ENCODE assay signal across 11 cellular contexts in the genomic region with DNA sequence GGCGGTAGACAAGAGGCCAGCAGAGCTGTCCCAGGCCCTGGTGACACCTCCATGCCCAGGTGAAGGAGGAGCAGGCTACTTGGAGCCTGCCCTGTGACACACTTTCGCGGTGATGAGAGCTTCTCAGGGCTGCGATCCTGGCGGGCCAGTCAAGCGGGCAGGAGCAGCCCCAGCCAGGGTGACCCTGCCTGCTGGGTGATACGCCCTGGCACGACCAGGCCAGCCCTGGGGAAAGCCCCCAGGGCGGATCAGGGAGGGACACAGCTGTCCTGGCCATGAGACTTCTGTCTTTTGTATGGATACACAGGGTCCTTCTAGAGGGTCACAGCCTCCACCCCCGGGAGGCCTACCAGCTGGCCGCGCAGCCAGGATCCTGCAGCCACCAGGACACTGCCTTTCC. TPM values are rescaled to one million over a fixed set of nuclear protein-coding genes. Genes with fewer than 3 reads are reported as not detected.
A peak's percentile ranks its signal among the peaks of the same experiment; 100 is the strongest.
DNase-seq lines count a peak whose midpoint lies in the region; ATAC-seq and TF ChIP-seq lines count a peak whose summit lies in the region.
"Had no signal": no experiment of that assay in that cellular context is flagged by ENCODE, and none has a peak within 500 bp of the region (broad histone marks: within the 10 kb centered on the region; RNA-seq: fewer than 3 reads in every experiment).

No MANE protein-coding gene starts in this region.

- TF ChIP-seq CTCF in right atrium auricular region (IDR thresholded peaks at IDR 0.05) = no peak

- no peaks in the 10 kb centered on the region for H3K9me3 ChIP-seq in right atrium auricular region

- H3K4me1 Mint-ChIP-seq in T-helper 2 cell treated with Interferon-gamma antibody and Interleukin-4, amounts not matched to agents 5 μg/mL and 100 μg/mL, for 36 hours (ENCODE audit: low read depth) = peaks cover 39% of the 10 kb centered on the region
- H3K4me1 Mint-ChIP-seq in activated T-helper 1 cell treated with anti-CD3 and anti-CD28 coated beads, Interleukin-12 subunit alpha, Interleukin-12 subunit beta, Interleukin-2, Interleukin-4 antibody, amounts not matched to agents 30 ng/mL and 10 ng/mL and 1 ng/mL, durations not matched to agents 14 hours and 24 hours and 36 hours (ENCODE audit: low read depth) = peaks cover 36% of the 10 kb centered on the region
- H3K4me1 Mint-ChIP-seq in stimulated activated memory B cell treated with anti-CD40 and anti-IgM and Interleukin-4, amounts not matched to agents 10 μg/mL and 1 μg/mL and 100 μg/mL, for 72 hours = peaks cover 52% of the 10 kb centered on the region

- H3K4me3 ChIP-seq in right atrium auricular region = no peak overlapping the region
- H3K4me3 ChIP-seq: GM23338 had no signal

- peak overlapping the region; percentile 83 for H3K27ac Mint-ChIP-seq in T-helper 2 cell treated with Interferon-gamma antibody and Interleukin-4, amounts not matched to agents 5 μg/mL and 100 μg/mL, for 36 hours
- peak overlapping the region; percentile 89 for H3K27ac Mint-ChIP-seq in activated T-helper 1 cell treated with anti-CD3 and anti-CD28 coated beads, Interleukin-12 subunit alpha, Interleukin-12 subunit beta, Interleukin-2, Interleukin-4 antibody, amounts not matched to agents 30 ng/mL and 10 ng/mL and 1 ng/mL, durations not matched to agents 14 hours and 24 hours and 36 hours
- H3K27ac Mint-ChIP-seq in stimulated activated memory B cell treated with anti-CD40 and anti-IgM and Interleukin-4, amounts not matched to agents 10 μg/mL and 1 μg/mL and 100 μg/mL, for 72 hours = peak overlapping the region; percentile 97
- H3K27ac Mint-ChIP-seq: GM23338 had no signal

- ATAC-seq in stimulated activated memory B cell treated with anti-CD40 and anti-IgM and Interleukin-4, amounts not matched to agents 10 μg/mL and 1 μg/mL and 100 μg/mL, for 72 hours = peak; percentile 54
- ATAC-seq in GM21447 (IDR thresholded peaks at IDR 0.05; ENCODE audit: unreplicated experiment) (no peak), GM18870 (IDR thresholded peaks at IDR 0.05; ENCODE audit: unreplicated experiment) (no peak)
- ATAC-seq: GM23338 had no signal

- DNase-seq in T-helper 2 cell treated with Interferon-gamma antibody and Interleukin-4, amounts not matched to agents 5 μg/mL and 100 μg/mL, for 36 hours (ENCODE audit: low spot score) = no peak
- DNase-seq in T-helper 2 cell (no peak), right atrium auricular region (ENCODE audit: low spot score) (no peak), NCI-H2029 (lab: John Stamatoyannopoulos, UW) (no peak)
- no peak for DNase-seq in activated T-helper 1 cell treated with anti-CD3 and anti-CD28 coated beads, Interleukin-12 subunit alpha, Interleukin-12 subunit beta, Interleukin-2, Interleukin-4 antibody, amounts not matched to agents 30 ng/mL and 10 ng/mL and 1 ng/mL, durations not matched to agents 14 hours and 24 hours and 36 hours (ENCODE audit: low spot score)
- DNase-seq: 8988T, NCI-H526 treated with DMSO at 0.1 percent for 48 hours had no signal

- H3K36me3 Mint-ChIP-seq in T-helper 2 cell treated with Interferon-gamma antibody and Interleukin-4, amounts not matched to agents 5 μg/mL and 100 μg/mL, for 36 hours (ENCODE audit: low read depth) = peaks cover 27% of the 10 kb centered on the region
- peaks cover 24% of the 10 kb centered on the region for H3K36me3 Mint-ChIP-seq in activated T-helper 1 cell treated with anti-CD3 and anti-CD28 coated beads, Interleukin-12 subunit alpha, Interleukin-12 subunit beta, Interleukin-2, Interleukin-4 antibody, amounts not matched to agents 30 ng/mL and 10 ng/mL and 1 ng/mL, durations not matched to agents 14 hours and 24 hours and 36 hours (ENCODE audit: low read depth)
- H3K36me3 Mint-ChIP-seq in stimulated activated memory B cell treated with anti-CD40 and anti-IgM and Interleukin-4, amounts not matched to agents 10 μg/mL and 1 μg/mL and 100 μg/mL, for 72 hours = peaks cover 15% of the 10 kb centered on the region

- no peaks in the 10 kb centered on the region for H3K36me3 ChIP-seq in right atrium auricular region

- peak overlapping the region; percentile 18 for H3K4me3 Mint-ChIP-seq in T-helper 2 cell treated with Interferon-gamma antibody and Interleukin-4, amounts not matched to agents 5 μg/mL and 100 μg/mL, for 36 hours
- no peak overlapping the region for H3K4me3 Mint-ChIP-seq in activated T-helper 1 cell treated with anti-CD3 and anti-CD28 coated beads, Interleukin-12 subunit alpha, Interleukin-12 subunit beta, Interleukin-2, Interleukin-4 antibody, amounts not matched to agents 30 ng/mL and 10 ng/mL and 1 ng/mL, durations not matched to agents 14 hours and 24 hours and 36 hours
- H3K4me3 Mint-ChIP-seq in stimulated activated memory B cell treated with anti-CD40 and anti-IgM and Interleukin-4, amounts not matched to agents 10 μg/mL and 1 μg/mL and 100 μg/mL, for 72 hours = no peak overlapping the region
- H3K4me3 Mint-ChIP-seq: GM23338 had no signal

- no peaks in the 10 kb centered on the region for H3K27me3 Mint-ChIP-seq in T-helper 2 cell treated with Interferon-gamma antibody and Interleukin-4, amounts not matched to agents 5 μg/mL and 100 μg/mL, for 36 hours (ENCODE audit: low read depth)
- H3K27me3 Mint-ChIP-seq in activated T-helper 1 cell treated with anti-CD3 and anti-CD28 coated beads, Interleukin-12 subunit alpha, Interleukin-12 subunit beta, Interleukin-2, Interleukin-4 antibody, amounts not matched to agents 30 ng/mL and 10 ng/mL and 1 ng/mL, durations not matched to agents 14 hours and 24 hours and 36 hours (ENCODE audit: insufficient read depth) = no peaks in the 10 kb centered on the region
- no peaks in the 10 kb centered on the region for H3K27me3 Mint-ChIP-seq in stimulated activated memory B cell treated with anti-CD40 and anti-IgM and Interleukin-4, amounts not matched to agents 10 μg/mL and 1 μg/mL and 100 μg/mL, for 72 hours

- H3K27me3 ChIP-seq in right atrium auricular region = no peaks in the 10 kb centered on the region

- H3K9me3 Mint-ChIP-seq in T-helper 2 cell treated with Interferon-gamma antibody and Interleukin-4, amounts not matched to agents 5 μg/mL and 100 μg/mL, for 36 hours = no peaks in the 10 kb centered on the region
- H3K9me3 Mint-ChIP-seq in activated T-helper 1 cell treated with anti-CD3 and anti-CD28 coated beads, Interleukin-12 subunit alpha, Interleukin-12 subunit beta, Interleukin-2, Interleukin-4 antibody, amounts not matched to agents 30 ng/mL and 10 ng/mL and 1 ng/mL, durations not matched to agents 14 hours and 24 hours and 36 hours = no peaks in the 10 kb centered on the region
- no peaks in the 10 kb centered on the region for H3K9me3 Mint-ChIP-seq in stimulated activated memory B cell treated with anti-CD40 and anti-IgM and Interleukin-4, amounts not matched to agents 10 μg/mL and 1 μg/mL and 100 μg/mL, for 72 hours
- H3K9me3 Mint-ChIP-seq: GM23338 had no signal

- intact Hi-C loops in activated T-helper 1 cell treated with anti-CD3 and anti-CD28 coated beads, Interleukin-12 subunit alpha, Interleukin-12 subunit beta, Interleukin-2, Interleukin-4 antibody, amounts not matched to agents 30 ng/mL and 10 ng/mL and 1 ng/mL, durations not matched to agents 14 hours and 24 hours and 36 hours (cut with micrococcal nuclease) = loop anchor here (1.0 kb wide), 2 partner anchors 14 to 28 kb away; no protein-coding TSS in a partner anchor

- H3K4me1 ChIP-seq in right atrium auricular region = peaks cover 0 to 62% of the 10 kb centered on the region in 2 donors

- peak overlapping the region; percentile 63 to 68 for H3K27ac ChIP-seq in right atrium auricular region

RNA-seq across cellular contexts. Expression of a gene that starts 13.1 kb away (rescaled TPM):
- 236 and 240 TPM in 2 replicates for total RNA-seq in activated T-helper 1 cell treated with anti-CD3 and anti-CD28 coated beads, Interleukin-12 subunit alpha, Interleukin-12 subunit beta, Interleukin-2, Interleukin-4 antibody, amounts not matched to agents 30 ng/mL and 10 ng/mL and 1 ng/mL, durations not matched to agents 14 hours and 24 hours and 36 hours
- total RNA-seq in right atrium auricular region = 100 to 1,000 TPM; 111 to 144 TPM

RNA-seq across cellular contexts. Expression of a gene that starts 29.7 kb away (rescaled TPM):
- 93.7 and 101 TPM in 2 replicates for total RNA-seq in activated T-helper 1 cell treated with anti-CD3 and anti-CD28 coated beads, Interleukin-12 subunit alpha, Interleukin-12 subunit beta, Interleukin-2, Interleukin-4 antibody, amounts not matched to agents 30 ng/mL and 10 ng/mL and 1 ng/mL, durations not matched to agents 14 hours and 24 hours and 36 hours
- 10 to 100 TPM; 15.2 to 15.8 TPM for total RNA-seq in right atrium auricular region
